Comparison of ENCODE assay signal across 15 cellular contexts in genomic region chr7:341841-342638, GRCh38. TPM values are rescaled to one million over a fixed set of nuclear protein-coding genes. Genes with fewer than 3 reads are reported as not detected.
A peak's percentile ranks its signal among the peaks of the same experiment; 100 is the strongest.
DNase-seq lines count a peak whose midpoint lies in the region; ATAC-seq and TF ChIP-seq lines count a peak whose summit lies in the region.
"Had no signal": no experiment of that assay in that cellular context is flagged by ENCODE, and none has a peak within 500 bp of the region (broad histone marks: within the 10 kb centered on the region; RNA-seq: fewer than 3 reads in every experiment).

No MANE protein-coding gene starts in this region.

- H3K4me1 Mint-ChIP-seq in WTC11 = no peaks in the 10 kb centered on the region
- peaks cover 57% of the 10 kb centered on the region for H3K4me1 Mint-ChIP-seq in nephron progenitor cell
- H3K4me1 Mint-ChIP-seq in GM23338 = no peaks in the 10 kb centered on the region; the same call in 2 of the 3 replicates
- peaks cover 4% of the 10 kb centered on the region for H3K4me1 Mint-ChIP-seq in endodermal cell

- H4K20me1 ChIP-seq in GM23338 (replicated peaks; ENCODE audit: insufficient read depth) = no peaks in the 10 kb centered on the region

- H3K9me3 ChIP-seq in heart right ventricle = peaks cover 0 to 14% (median 0%) of the 10 kb centered on the region in 11 donors
- H3K9me3 ChIP-seq in transverse colon = no peaks in the 10 kb centered on the region
- H3K9me3 ChIP-seq in endodermal cell (ENCODE audit: control insufficient read depth, low read length) = no peaks in the 10 kb centered on the region

- intact Hi-C loops in heart right ventricle (cut with DNase I) = no loop called here
- intact Hi-C loops in transverse colon (cut with DNase I; ENCODE audit: low total_unique reads) = no loop called here

- in situ Hi-C loops in transverse colon (cut with MboI; ENCODE audit: low pct_ligation_motif_present in 1 of 4, low pct_unique_long_range_greater_than_20kb in 1 of 4, low sequenced_read_pairs in 3 of 4) = no loop called here

- H3K9me3 Mint-ChIP-seq in WTC11 (no peaks in the 10 kb centered on the region), nephron progenitor cell (peaks cover 5% of the 10 kb centered on the region), GM23338 (peaks cover 4% of the 10 kb centered on the region; the same call in 1 of the 3 replicates), endodermal cell (no peaks in the 10 kb centered on the region)
- H3K9me3 Mint-ChIP-seq: activated CD4-positive, alpha-beta T cell treated with anti-CD3 and anti-CD28 coated beads, Interleukin-2, amount 10 ng/mL, durations not matched to agents 7 days and 5 days had no signal

- ATAC-seq in WTC11 = no peak
- peak; percentile 55 to 89 (median 80) for ATAC-seq in heart right ventricle
- no peak for ATAC-seq in GM23338

- POLR2A ChIA-PET in WTC11 (lab: Charles Lee) = no interaction called here

- no peak for TF ChIP-seq POLR2A in transverse colon (IDR thresholded peaks at IDR 0.05)

- H3K27me3 ChIP-seq in heart right ventricle = no peaks in the 10 kb centered on the region
- H3K27me3 ChIP-seq in transverse colon = no peaks in the 10 kb centered on the region
- no peaks in the 10 kb centered on the region for H3K27me3 ChIP-seq in GM23338 (ENCODE audit: insufficient read depth)
- no peaks in the 10 kb centered on the region for H3K27me3 ChIP-seq in endodermal cell (ENCODE audit: control insufficient read depth, insufficient read depth, low read length, poor library complexity, severe bottlenecking)

- H3K9ac ChIP-seq in endodermal cell (ENCODE audit: extremely low read depth, low read length, poor library complexity, severe bottlenecking) = no peak overlapping the region

- TF ChIP-seq CTCF in WTC11 (IDR thresholded peaks at IDR 0.05) = no peak
- TF ChIP-seq CTCF in heart right ventricle (IDR thresholded peaks at IDR 0.05) = no peak
- TF ChIP-seq CTCF in nephron progenitor cell (IDR thresholded peaks at IDR 0.05) = no peak
- peak in 1 of 5 experiments; percentile 10 for TF ChIP-seq CTCF in transverse colon (IDR thresholded peaks at IDR 0.05)
- no peak for TF ChIP-seq CTCF in GM23338 (conservative IDR thresholded peaks at IDR 0.05; ENCODE audit: low read depth in 2 of 2)
- TF ChIP-seq CTCF in endodermal cell (conservative IDR thresholded peaks at IDR 0.05) = no peak

- 58 to 60% methylated on average over 27 of the region's 27 CpGs for WGBS in heart right ventricle, 2 donors
- WGBS in transverse colon (ENCODE audit: low coverage in 1 of 2), 2 donors = 53 to 80% methylated on average over 1 to 26 of the region's 27 CpGs
- 93% methylated on average over 23 to 27 of the region's 27 CpGs for WGBS in endodermal cell (ENCODE audit: insufficient coverage in 1 of 2, insufficient read length in 1 of 2), 2 experiments

- H3K4me3 ChIP-seq in heart right ventricle (no peak overlapping the region), transverse colon (no peak overlapping the region), GM23338 (no peak overlapping the region), endodermal cell (ENCODE audit: low read length) (no peak overlapping the region)

- no peak overlapping the region for H2AFZ ChIP-seq in GM23338

- CTCF ChIA-PET in WTC11 (lab: Charles Lee) = no interaction called here

- no peak overlapping the region for H3K4me3 Mint-ChIP-seq in WTC11
- H3K4me3 Mint-ChIP-seq in nephron progenitor cell = no peak overlapping the region
- no peak overlapping the region for H3K4me3 Mint-ChIP-seq in GM23338
- no peak overlapping the region for H3K4me3 Mint-ChIP-seq in endodermal cell
- H3K4me3 Mint-ChIP-seq: activated CD4-positive, alpha-beta T cell treated with anti-CD3 and anti-CD28 coated beads, Interleukin-2, amount 10 ng/mL, durations not matched to agents 7 days and 5 days had no signal

- no peaks in the 10 kb centered on the region for H3K79me2 ChIP-seq in GM23338 (replicated peaks; ENCODE audit: insufficient read depth)

- no peaks in the 10 kb centered on the region for H3K9me2 ChIP-seq in GM23338 (ENCODE audit: insufficient read depth)

- H3K27ac Mint-ChIP-seq in WTC11 (peak overlapping the region; percentile 50; the same call in 1 of the 2 replicates), nephron progenitor cell (peak overlapping the region; percentile 88), GM23338 (no peak overlapping the region), endodermal cell (no peak overlapping the region)
- H3K27ac Mint-ChIP-seq: activated CD4-positive, alpha-beta T cell treated with anti-CD3 and anti-CD28 coated beads, Interleukin-2, amount 10 ng/mL, durations not matched to agents 7 days and 5 days had no signal

- H3K36me3 ChIP-seq in heart right ventricle (no peaks in the 10 kb centered on the region), transverse colon (no peaks in the 10 kb centered on the region), GM23338 (ENCODE audit: insufficient read depth) (no peaks in the 10 kb centered on the region), endodermal cell (ENCODE audit: control insufficient read depth, insufficient read depth, low read length) (no peaks in the 10 kb centered on the region)

- H3K4me2 ChIP-seq in GM23338 = no peak overlapping the region

- no peaks in the 10 kb centered on the region for H3K36me3 Mint-ChIP-seq in WTC11
- no peaks in the 10 kb centered on the region for H3K36me3 Mint-ChIP-seq in nephron progenitor cell (ENCODE audit: low read depth)
- peaks cover 3% of the 10 kb centered on the region; the same call in 1 of the 3 replicates for H3K36me3 Mint-ChIP-seq in GM23338 (ENCODE audit: low read depth)
- H3K36me3 Mint-ChIP-seq in endodermal cell (ENCODE audit: low read depth) = no peaks in the 10 kb centered on the region

- H3K27me3 Mint-ChIP-seq in WTC11 (ENCODE audit: low read depth) = no peaks in the 10 kb centered on the region
- H3K27me3 Mint-ChIP-seq in nephron progenitor cell (ENCODE audit: low read depth, poor library complexity) = peaks cover 6% of the 10 kb centered on the region
- H3K27me3 Mint-ChIP-seq in GM23338 (ENCODE audit: insufficient read depth, low read depth, poor library complexity) = peaks cover 13% of the 10 kb centered on the region
- peaks cover 3% of the 10 kb centered on the region for H3K27me3 Mint-ChIP-seq in endodermal cell (ENCODE audit: insufficient read depth)
- H3K27me3 Mint-ChIP-seq: activated CD4-positive, alpha-beta T cell treated with anti-CD3 and anti-CD28 coated beads, Interleukin-2, amount 10 ng/mL, durations not matched to agents 7 days and 5 days had no signal

- H3K27ac ChIP-seq in heart right ventricle = peak overlapping the region; percentile 7 to 77 (median 69)
- peak overlapping the region; percentile 45 to 79 (median 74) for H3K27ac ChIP-seq in transverse colon
- no peak overlapping the region for H3K27ac ChIP-seq in GM23338 (ENCODE audit: low read depth)
- H3K27ac ChIP-seq in endodermal cell (ENCODE audit: low read depth, low read length) = no peak overlapping the region

- H3K4me1 ChIP-seq in heart right ventricle (peaks cover 0 to 25% (median 10%) of the 10 kb centered on the region in 9 donors), transverse colon (peaks cover 0 to 27% (median 21%) of the 10 kb centered on the region in 4 donors), GM23338 (ENCODE audit: insufficient read depth) (no peaks in the 10 kb centered on the region), endodermal cell (ENCODE audit: control insufficient read depth, insufficient read depth, low read length) (peaks cover 4% of the 10 kb centered on the region)

- no peaks in the 10 kb centered on the region for H3F3A ChIP-seq in GM23338 (replicated peaks; ENCODE audit: low read depth)

- no peak for TF ChIP-seq EP300 in transverse colon (IDR thresholded peaks at IDR 0.05; ENCODE audit: low read depth)

- DNase-seq in WTC11 (ENCODE audit: low spot score) = no peak
- DNase-seq in heart right ventricle = peak; percentile 40 to 57
- no peak for DNase-seq in nephron progenitor cell
- DNase-seq in transverse colon = peak; percentile 69
- no peak for DNase-seq in germinal center (ENCODE audit: low spot score)
- DNase-seq in GM23338 (ENCODE audit: low spot score) = no peak
- DNase-seq in endodermal cell = no peak
- DNase-seq: activated CD4-positive, alpha-beta T cell treated with anti-CD3 and anti-CD28 coated beads, Interleukin-2, amount 10 ng/mL, durations not matched to agents 7 days and 5 days; IMR-90; NCI-H187 treated with DMSO at 0.1 percent for 48 hours had no signal

TF ChIP-seq in GM23338, 12 proteins besides CTCF, POLR2A, EP300 and RAD21 (continues in another document):
- TF ChIP-seq ETS1 (IDR thresholded peaks at IDR 0.05) (no peak), EZH2 (IDR thresholded peaks at IDR 0.05; ENCODE audit: low read depth, unreplicated experiment) (no peak), STAT1 (IDR thresholded peaks at IDR 0.05; ENCODE audit: unreplicated experiment) (no peak), NANOG (IDR thresholded peaks at IDR 0.05; ENCODE audit: borderline replicate concordance) (no peak)

RNA-seq across cellular contexts. Expression of gene FOXL3, which starts 52.1 kb away (rescaled TPM):
- total RNA-seq in WTC11 (2021) = not detected in 3 replicates
- total RNA-seq in heart right ventricle = not detected
- not detected for polyA plus RNA-seq in heart right ventricle
- total RNA-seq in transverse colon = not detected
- not detected in 2 replicates for total RNA-seq in GM23338 (2014; rRNA removed; shearing (Covaris generic))
- polyA plus RNA-seq in GM23338 (2016; fragmentation: Nextera tagmentation; extraction: Ambion mirVana) = not detected in 2 replicates
- total RNA-seq in endodermal cell = not detected
- polyA plus RNA-seq in endodermal cell (2013, experiment 1 of 2) = not detected
- polyA plus RNA-seq in endodermal cell (2013, experiment 2 of 2) = not detected
- total RNA-seq: activated CD4-positive, alpha-beta T cell treated with anti-CD3 and anti-CD28 coated beads, Interleukin-2, amount 10 ng/mL, durations not matched to agents 7 days and 5 days; bronchial epithelial cell; fibroblast of lung; IMR-90; omental fat pad; T-helper 1 cell treated with Interleukin-12 subunit alpha and Interleukin-12 subunit beta and Interleukin-4 antibody, amounts not matched to agents 30 ng/mL and 1 ng/mL, for 36 hours had no signal
- polyA plus RNA-seq: fibroblast of lung, IMR-90, keratinocyte had no signal

Comparison
In these comparisons a context has a peak if more than half of its experiments do, and no peak if none do; other contexts are left out.
1. ATAC-seq: peak in heart right ventricle (8 of 8); none in WTC11 (single experiment) and GM23338 (single experiment).
2. DNase-seq: peak in heart right ventricle (2 of 2) and transverse colon (single experiment); none in WTC11 (single experiment), nephron progenitor cell (single experiment), germinal center (single experiment), GM23338 (single experiment) and endodermal cell (single experiment).
3. H3K27ac Mint-ChIP-seq: peak in WTC11 (single experiment) and nephron progenitor cell (single experiment); none in GM23338 (single experiment) and endodermal cell (single experiment).
4. H3K27ac ChIP-seq: peak in heart right ventricle (10 of 10) and transverse colon (4 of 4); none in GM23338 (single experiment) and endodermal cell (single experiment).